Comparison of ENCODE assay signal across 8 cellular contexts in the genomic region with DNA sequence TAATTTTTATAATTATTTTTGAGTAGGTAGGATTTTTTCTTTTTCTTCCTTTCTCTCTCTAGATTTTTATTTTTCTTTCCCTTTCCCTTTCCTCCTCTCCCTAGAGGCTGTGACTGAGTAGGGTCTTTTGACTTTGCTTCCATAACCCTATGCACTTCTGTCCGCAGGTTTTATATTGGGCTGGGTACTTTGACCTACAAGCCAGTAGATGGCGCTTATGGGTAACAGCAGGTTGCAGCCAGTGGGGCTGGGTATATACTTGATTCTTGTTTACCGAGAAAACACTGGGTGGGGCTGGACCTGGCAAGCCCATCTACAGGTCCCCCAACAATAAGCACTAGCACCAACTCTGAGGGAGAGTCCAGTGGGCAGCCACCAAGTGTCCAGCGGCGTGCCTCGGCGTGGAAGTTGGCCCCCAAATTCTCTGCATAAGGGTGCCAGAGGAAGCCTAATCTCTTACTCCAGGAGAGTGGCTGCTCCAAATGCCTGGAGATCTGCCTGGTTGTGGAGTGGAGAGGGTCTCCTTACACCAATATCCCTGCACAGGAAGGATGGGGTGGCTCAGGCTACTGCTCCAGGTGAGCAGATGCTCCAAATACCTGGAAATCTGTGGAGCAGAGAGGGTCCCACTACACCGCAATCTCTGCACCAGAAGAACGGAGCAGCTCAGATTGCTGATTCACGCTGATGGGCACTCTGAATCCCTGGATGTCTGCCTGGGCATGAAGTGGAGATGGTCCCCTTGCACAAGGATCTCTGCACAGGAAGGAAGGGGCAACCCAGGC. TPM values are rescaled to one million over a fixed set of nuclear protein-coding genes. Genes with fewer than 3 reads are reported as not detected.
DNase-seq lines count a peak whose midpoint lies in the region; ATAC-seq and TF ChIP-seq lines count a peak whose summit lies in the region.
"Not testable (repeated sequence)": the region's sequence is repeated elsewhere in the genome, so short reads cannot be mapped to it uniquely, and the experiment has no call there.
"Had no signal": no experiment of that assay in that cellular context is flagged by ENCODE, and none has a peak within 500 bp of the region (broad histone marks: within the 10 kb centered on the region; RNA-seq: fewer than 3 reads in every experiment).

No MANE protein-coding gene starts in this region.

- not testable (repeated sequence) for H3K4me3 Mint-ChIP-seq in activated naive CD8-positive, alpha-beta T cell treated with anti-CD3 and anti-CD28 coated beads for 36 hours; nephron

- H3K36me3 Mint-ChIP-seq in activated naive CD8-positive, alpha-beta T cell treated with anti-CD3 and anti-CD28 coated beads for 36 hours; nephron (ENCODE audit: low read depth): not testable (repeated sequence)

- H3K27ac Mint-ChIP-seq in activated naive CD8-positive, alpha-beta T cell treated with anti-CD3 and anti-CD28 coated beads for 36 hours; nephron: not testable (repeated sequence)

- in situ Hi-C loops in GM13977 (cut with MboI; ENCODE audit: low pct_unique_long_range_greater_than_20kb, low sequenced_read_pairs, unreplicated experiment), result not testable (repeated sequence)

- not testable (repeated sequence) for H3K9me3 Mint-ChIP-seq in activated naive CD8-positive, alpha-beta T cell treated with anti-CD3 and anti-CD28 coated beads for 36 hours; nephron

- DNase-seq in GM13977 (ENCODE audit: low spot score), result not testable (repeated sequence)
- DNase-seq in OCI-M1 (lab: John Stamatoyannopoulos, UW), result peak; percentile 11
- peak; percentile 13 for DNase-seq in activated naive CD8-positive, alpha-beta T cell treated with anti-CD3 and anti-CD28 coated beads for 36 hours
- DNase-seq in foreskin fibroblast, result peak in 1 of 2 donors; percentile 16

- ATAC-seq in GM21737 (IDR thresholded peaks at IDR 0.05; ENCODE audit: unreplicated experiment) (peak; percentile 92), HG03439 (IDR thresholded peaks at IDR 0.05; ENCODE audit: unreplicated experiment) (peak; percentile 100)

- not testable (repeated sequence) for H3K27me3 Mint-ChIP-seq in activated naive CD8-positive, alpha-beta T cell treated with anti-CD3 and anti-CD28 coated beads for 36 hours; nephron (ENCODE audit: low read depth)

- H3K4me1 Mint-ChIP-seq in activated naive CD8-positive, alpha-beta T cell treated with anti-CD3 and anti-CD28 coated beads for 36 hours; nephron: not testable (repeated sequence)

- TF ChIP-seq CTCF in GM13977 (IDR thresholded peaks at IDR 0.05; ENCODE audit: extremely low read depth, insufficient read depth, missing control alignments) (peak; percentile 49), foreskin fibroblast (IDR thresholded peaks at IDR 0.05; ENCODE audit: low read depth, low read length) (peak; percentile 32), nephron (IDR thresholded peaks at IDR 0.05; ENCODE audit: unreplicated experiment in 3 of 3) (peak; percentile 38 to 54 (median 44))

- not testable (repeated sequence) for H3K4me3 ChIP-seq in foreskin fibroblast (ENCODE audit: low read depth in 1 of 2, low read length in 2 of 2)

RNA-seq across cellular contexts. Expression of gene CTAGE4, which starts 4.7 kb away (rescaled TPM):
- 1 to 10 TPM in 1 of 2 experiments, under 1 TPM in 1; 0.90 to 1.8 TPM for total RNA-seq in activated naive CD8-positive, alpha-beta T cell treated with anti-CD3 and anti-CD28 coated beads for 36 hours

RNA-seq across cellular contexts. Expression of gene ARHGEF35, which starts 17.1 kb away (rescaled TPM):
- 1 to 10 TPM; 6.7 to 6.8 TPM for total RNA-seq in activated naive CD8-positive, alpha-beta T cell treated with anti-CD3 and anti-CD28 coated beads for 36 hours

RNA-seq across cellular contexts. Expression of gene OR2A14, which starts 55.6 kb away (rescaled TPM):
- not detected for total RNA-seq in activated naive CD8-positive, alpha-beta T cell treated with anti-CD3 and anti-CD28 coated beads for 36 hours
- total RNA-seq: H4 had no signal
